ENCODE assay signal across 9 cellular contexts in genomic region chr6:28543671-28544131, GRCh38. TPM values are rescaled to one million over a fixed set of nuclear protein-coding genes. Genes with fewer than 3 reads are reported as not detected.
DNase-seq lines count a peak whose midpoint lies in the region; ATAC-seq and TF ChIP-seq lines count a peak whose summit lies in the region.
"Had no signal": no experiment of that assay in that cellular context is flagged by ENCODE, and none has a peak within 500 bp of the region (broad histone marks: within the 10 kb centered on the region; RNA-seq: fewer than 3 reads in every experiment).

No MANE protein-coding gene starts in this region.

- H3K27ac ChIP-seq in SJCRH30 (no peak overlapping the region), dorsolateral prefrontal cortex (no peak overlapping the region), psoas muscle (no peak overlapping the region)

- H3K4me1 ChIP-seq in SJCRH30 (no peaks in the 10 kb centered on the region), psoas muscle (no peaks in the 10 kb centered on the region)

- intact Hi-C loops in dorsolateral prefrontal cortex (cut with DNase I) = no loop called here
- intact Hi-C loops in psoas muscle (cut with DNase I) = no loop called here

- ATAC-seq in GM19438 (IDR thresholded peaks at IDR 0.05; ENCODE audit: low read depth, unreplicated experiment) (peak; percentile 39), psoas muscle (no peak), GM18502 (IDR thresholded peaks at IDR 0.05; ENCODE audit: poor library complexity, unreplicated experiment) (no peak)
- no peak for ATAC-seq in activated CD4-positive, CD25-positive, alpha-beta regulatory T cell treated with anti-CD3 and anti-CD28 coated beads, Interleukin-2, amount 50 U/mL, for 24 hours

- H3K4me3 ChIP-seq in SJCRH30 (peak overlapping the region; percentile 47), dorsolateral prefrontal cortex (peak overlapping the region in 36 of 59 donors; percentile 1 to 47 (median 28)), psoas muscle (peak overlapping the region; percentile 25)

- H3K9me3 ChIP-seq in SJCRH30 (replicated peaks) (no peaks in the 10 kb centered on the region), psoas muscle (no peaks in the 10 kb centered on the region)

- DNase-seq in SJCRH30 = peak in 1 of 2 experiments; percentile 23
- peak in 1 of 10 donors; percentile 7 for DNase-seq in dorsolateral prefrontal cortex
- DNase-seq in psoas muscle = no peak
- DNase-seq in HCEC 1CT = no peak
- DNase-seq in NCI-H2171 treated with DMSO at 0.1 percent for 48 hours (lab: John Stamatoyannopoulos, UW) = no peak

- H3K36me3 ChIP-seq in SJCRH30 (no peaks in the 10 kb centered on the region), psoas muscle (ENCODE audit: insufficient read depth in 1 of 2, low read depth in 1 of 2) (no peaks in the 10 kb centered on the region)

- WGBS in psoas muscle, 3 donors = 11 to 12% (median 12%) methylated on average over 22 of the region's 22 CpGs

- H3K27me3 ChIP-seq in SJCRH30 (no peaks in the 10 kb centered on the region), dorsolateral prefrontal cortex (peaks cover 0 to 64% (median 9%) of the 10 kb centered on the region in 45 donors), psoas muscle (ENCODE audit: insufficient read depth in 3 of 3, low read length in 2 of 3) (peaks cover 3 to 5% (median 4%) of the 10 kb centered on the region in 3 donors)

- TF ChIP-seq CTCF in dorsolateral prefrontal cortex (IDR thresholded peaks at IDR 0.05 in 54 of 56, conservative IDR thresholded peaks at IDR 0.05 in 2 of 56; ENCODE audit: low read depth in 1 of 56, partially characterized antibody in 56 of 56) (no peak), psoas muscle (IDR thresholded peaks at IDR 0.05) (no peak)

RNA-seq across cellular contexts. Expression of gene GPX5, which starts 18.0 kb away (rescaled TPM):
- total RNA-seq in SJCRH30 (2014; rRNA removed; shearing (Covaris generic)) = not detected in 2 replicates
- total RNA-seq in dorsolateral prefrontal cortex (not detected), psoas muscle (not detected)
- not detected for polyA plus RNA-seq in psoas muscle
- total RNA-seq: myocyte had no signal

RNA-seq across cellular contexts. Expression of gene GPX6, which starts 28.1 kb away (rescaled TPM):
- not detected in 2 replicates for total RNA-seq in SJCRH30 (2014; rRNA removed; shearing (Covaris generic))
- total RNA-seq in dorsolateral prefrontal cortex (not detected), psoas muscle (not detected)
- not detected for polyA plus RNA-seq in psoas muscle
- total RNA-seq: myocyte had no signal
